In genomic region chr7:7916064-7916463, GRCh38 we compare ENCODE assay signal across 22 cellular contexts. TPM values are rescaled to one million over a fixed set of nuclear protein-coding genes. Genes with fewer than 3 reads are reported as not detected.
DNase-seq lines count a peak whose midpoint lies in the region; ATAC-seq, FAIRE-seq and TF ChIP-seq lines count a peak whose summit lies in the region.
"Had no signal": no experiment of that assay in that cellular context is flagged by ENCODE, and none has a peak within 500 bp of the region (broad histone marks: within the 10 kb centered on the region; RNA-seq: fewer than 3 reads in every experiment).

No MANE protein-coding gene starts in this region.

- H3K27ac ChIP-seq in left lung (no peak overlapping the region), upper lobe of right lung (no peak overlapping the region)
- H3K27ac ChIP-seq: 22Rv1; A549; BLaER1 treated with 17β-estradiol and CSF1 and Interleukin-3, amounts not matched to agents 10 nM and 100 nM; C4-2B had no signal

- H3K4me3 ChIP-seq in left lung (no peak overlapping the region), upper lobe of right lung (no peak overlapping the region)
- H3K4me3 ChIP-seq: A549; BLaER1 treated with 17β-estradiol and CSF1 and Interleukin-3, amounts not matched to agents 10 nM and 100 nM; GM12878 had no signal

- peak overlapping the region; percentile 22 for H3K27ac Mint-ChIP-seq in stimulated activated memory B cell treated with anti-CD40 and anti-IgM and Interleukin-4, amounts not matched to agents 10 μg/mL and 1 μg/mL and 100 μg/mL, for 72 hours
- H3K27ac Mint-ChIP-seq: B cell; CD4-positive, alpha-beta T cell; CD8-positive, alpha-beta T cell had no signal

- H3K4me1 ChIP-seq in left lung, result no peaks in the 10 kb centered on the region
- H3K4me1 ChIP-seq in upper lobe of right lung, result peaks cover 6% of the 10 kb centered on the region

- H3K4me3 Mint-ChIP-seq in stimulated activated memory B cell treated with anti-CD40 and anti-IgM and Interleukin-4, amounts not matched to agents 10 μg/mL and 1 μg/mL and 100 μg/mL, for 72 hours, result no peak overlapping the region
- H3K4me3 Mint-ChIP-seq: B cell; CD4-positive, alpha-beta T cell; CD8-positive, alpha-beta T cell had no signal

- intact Hi-C loops in left lung (cut with DNase I) (no loop called here), upper lobe of right lung (cut with DNase I) (no loop called here)

- peaks cover 27% of the 10 kb centered on the region for H3K36me3 Mint-ChIP-seq in stimulated activated memory B cell treated with anti-CD40 and anti-IgM and Interleukin-4, amounts not matched to agents 10 μg/mL and 1 μg/mL and 100 μg/mL, for 72 hours
- H3K36me3 Mint-ChIP-seq: CD8-positive, alpha-beta T cell had no signal

- no peaks in the 10 kb centered on the region for H3K36me3 ChIP-seq in left lung
- no peaks in the 10 kb centered on the region for H3K36me3 ChIP-seq in upper lobe of right lung
- H3K36me3 ChIP-seq: BLaER1 treated with 17β-estradiol and CSF1 and Interleukin-3, amounts not matched to agents 10 nM and 100 nM had no signal

- ATAC-seq in left lung (peak; percentile 51), upper lobe of right lung (peak; percentile 63), GM18517 (IDR thresholded peaks at IDR 0.05; ENCODE audit: unreplicated experiment) (no peak), GM21619 (IDR thresholded peaks at IDR 0.05; ENCODE audit: unreplicated experiment) (no peak)
- ATAC-seq in stimulated activated memory B cell treated with anti-CD40 and anti-IgM and Interleukin-4, amounts not matched to agents 10 μg/mL and 1 μg/mL and 100 μg/mL, for 72 hours, result no peak
- ATAC-seq: A549; CD8-positive, alpha-beta T cell; GM12878 had no signal

- no peaks in the 10 kb centered on the region for H3K9me3 ChIP-seq in left lung
- no peaks in the 10 kb centered on the region for H3K9me3 ChIP-seq in upper lobe of right lung
- H3K9me3 ChIP-seq: A549; BLaER1 treated with 17β-estradiol and CSF1 and Interleukin-3, amounts not matched to agents 10 nM and 100 nM; Caco-2 had no signal

- no peaks in the 10 kb centered on the region for H3K9me3 Mint-ChIP-seq in stimulated activated memory B cell treated with anti-CD40 and anti-IgM and Interleukin-4, amounts not matched to agents 10 μg/mL and 1 μg/mL and 100 μg/mL, for 72 hours
- H3K9me3 Mint-ChIP-seq: CD4-positive, alpha-beta T cell; CD8-positive, alpha-beta T cell had no signal

- H3K4me1 Mint-ChIP-seq in stimulated activated memory B cell treated with anti-CD40 and anti-IgM and Interleukin-4, amounts not matched to agents 10 μg/mL and 1 μg/mL and 100 μg/mL, for 72 hours, result peaks cover 25% of the 10 kb centered on the region

- no peaks in the 10 kb centered on the region for H3K27me3 Mint-ChIP-seq in stimulated activated memory B cell treated with anti-CD40 and anti-IgM and Interleukin-4, amounts not matched to agents 10 μg/mL and 1 μg/mL and 100 μg/mL, for 72 hours
- H3K27me3 Mint-ChIP-seq: B cell; CD4-positive, alpha-beta T cell had no signal

- peak; percentile 31 for FAIRE-seq in GM18507 (lab: Jason Lieb, UNC)
- FAIRE-seq: A549, D721Med, GM12878, GM12892 had no signal

- DNase-seq in GM18507 (ENCODE audit: extremely low spot score, insufficient read length, low read depth), result no peak
- DNase-seq in left lung, result peak in 1 of 2 donors; percentile 44
- no peak for DNase-seq in upper lobe of right lung
- DNase-seq in NCI-H1417 (lab: John Stamatoyannopoulos, UW), result no peak
- DNase-seq: AML-193; Caco-2; Calu3; CD4-positive, alpha-beta T cell; CD8-positive, alpha-beta T cell; DMS79 treated with DMSO at 0.1 percent for 48 hours; GDM1 had no signal

- H3K27me3 ChIP-seq in left lung (no peaks in the 10 kb centered on the region), upper lobe of right lung (no peaks in the 10 kb centered on the region)
- H3K27me3 ChIP-seq: BLaER1 treated with 17β-estradiol and CSF1 and Interleukin-3, amounts not matched to agents 10 nM and 100 nM had no signal

- no peak for TF ChIP-seq CTCF in left lung (IDR thresholded peaks at IDR 0.05)
- no peak for TF ChIP-seq CTCF in upper lobe of right lung (IDR thresholded peaks at IDR 0.05)

RNA-seq across cellular contexts. Expression of gene GLCCI1, which starts 52.5 kb away (rescaled TPM):
- total RNA-seq in left lung (10 to 100 TPM; 25.4 to 42.6 TPM), upper lobe of right lung (45.1 TPM)

Comparison
In these comparisons a context has a peak if more than half of its experiments do, and no peak if none do; other contexts are left out.
1. ATAC-seq: peak in left lung (single experiment) and upper lobe of right lung (single experiment); none in stimulated activated memory B cell treated with anti-CD40 and anti-IgM and Interleukin-4, amounts not matched to agents 10 μg/mL and 1 μg/mL and 100 μg/mL, for 72 hours (single experiment), GM18517 (single experiment) and GM21619 (single experiment).